18 cellular contexts compared by ENCODE assay signal in genomic region chr13:110836600-110836903, GRCh38.
"Had no signal": no experiment of that assay in that cellular context is flagged by ENCODE, and none has a peak within 500 bp of the region (broad histone marks: within the 10 kb centered on the region; RNA-seq: fewer than 3 reads in every experiment).

No MANE protein-coding gene starts in this region.

- DNase-seq: colonic mucosa; effector memory CD4-positive, alpha-beta T cell; erythroblast; kidney; left lung; mesenchymal stem cell; midbrain; naive thymus-derived CD4-positive, alpha-beta T cell; stimulated activated CD4-positive, alpha-beta T cell treated with anti-CD3 and anti-CD28 coated beads, Interleukin-15, amount 100 ng/mL, for 24 hours; stimulated activated CD4-positive, alpha-beta T cell treated with anti-CD3 and anti-CD28 coated beads, Interleukin-2, amount 100 ng/mL, for 48 hours; stimulated activated naive B cell treated with anti-CD40 and anti-IgM and Interleukin-4, amounts not matched to agents 10 μg/mL and 1 μg/mL and 100 μg/mL, for 72 hours; transverse colon; upper lobe of right lung had no signal

- H3K4me3 ChIP-seq: colonic mucosa, left lung, neural progenitor cell, right atrium auricular region, skin epidermis, transverse colon, upper lobe of right lung, vagina had no signal

- H3K36me3 ChIP-seq: colonic mucosa, left lung, neural progenitor cell, right atrium auricular region, transverse colon, upper lobe of right lung, vagina had no signal

- ATAC-seq: naive thymus-derived CD4-positive, alpha-beta T cell; stimulated activated naive B cell treated with anti-CD40 and anti-IgM and Interleukin-4, amounts not matched to agents 10 μg/mL and 1 μg/mL and 100 μg/mL, for 72 hours; upper lobe of right lung had no signal

- H3K27ac ChIP-seq: colonic mucosa, left lung, neural progenitor cell, parathyroid adenoma, right atrium auricular region, skin epidermis, transverse colon, upper lobe of right lung, vagina had no signal

- H3K9me3 ChIP-seq: colonic mucosa, left lung, right atrium auricular region, transverse colon, upper lobe of right lung, vagina had no signal

- H3K4me1 ChIP-seq: colonic mucosa, left lung, neural progenitor cell, parathyroid adenoma, right atrium auricular region, transverse colon, upper lobe of right lung, vagina had no signal
